Comparison of ENCODE assay signal across 8 cellular contexts in the genomic region with DNA sequence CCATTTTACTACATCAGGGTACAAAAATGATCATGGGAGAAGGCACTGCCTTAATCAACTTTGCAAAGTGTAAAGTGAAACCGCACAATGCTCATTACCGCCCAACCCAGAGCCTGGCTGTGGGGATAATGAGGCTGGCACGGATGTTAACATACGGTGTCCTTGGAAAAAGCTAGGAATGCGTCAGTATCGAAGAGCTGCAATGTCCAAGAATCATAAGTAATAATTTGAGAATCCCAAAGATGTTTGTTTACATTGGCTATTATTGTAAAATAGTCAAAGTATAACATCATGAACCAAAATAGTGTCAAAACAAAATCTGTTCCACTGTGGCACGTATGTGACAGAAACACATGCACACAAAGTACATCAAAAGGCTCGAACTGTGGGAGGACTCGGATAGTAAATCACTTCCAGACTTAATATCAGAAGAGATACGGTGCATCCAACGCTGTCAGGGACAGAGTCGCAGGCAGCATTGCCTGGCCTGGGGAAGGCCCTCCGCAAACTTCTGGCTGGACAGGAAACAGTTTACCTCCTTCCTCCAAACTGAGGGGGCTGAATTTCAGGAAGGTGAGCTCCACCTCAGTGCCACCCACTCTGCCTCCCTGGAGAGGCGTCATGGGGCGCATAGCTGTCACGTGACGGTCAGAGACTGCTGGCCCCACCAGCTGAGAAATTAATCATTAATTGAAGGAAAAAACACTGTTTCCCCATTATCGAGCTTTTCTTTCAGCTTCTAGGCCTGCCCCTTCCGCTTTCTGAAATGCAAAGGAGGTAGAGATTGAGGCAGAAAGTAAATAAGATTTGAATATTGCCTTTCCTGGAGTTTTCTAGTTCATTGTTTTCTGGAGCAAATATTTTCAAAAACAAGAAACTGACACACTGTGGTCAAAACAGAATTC. TPM values are rescaled to one million over a fixed set of nuclear protein-coding genes. Genes with fewer than 3 reads are reported as not detected.
DNase-seq lines count a peak whose midpoint lies in the region; ATAC-seq, FAIRE-seq and TF ChIP-seq lines count a peak whose summit lies in the region.

No MANE protein-coding gene starts in this region.

- TF ChIP-seq CTCF in AG04449 (IDR thresholded peaks at IDR 0.05; ENCODE audit: insufficient read depth, low read length, missing control alignments) (no peak), OCI-LY3 (IDR thresholded peaks at IDR 0.05; ENCODE audit: low read depth, low read length) (no peak), mesothelial cell of epicardium (IDR thresholded peaks at IDR 0.05; ENCODE audit: unreplicated experiment) (no peak)

- FAIRE-seq in H54 (lab: Jason Lieb, UNC) = no peak

- H3K4me2 ChIP-seq in OCI-LY3 (ENCODE audit: low read length) = peak overlapping the region; percentile 96

- CTCF ChIA-PET in AG04449 (lab: Yijun Ruan, JAX) = interaction anchor here (0.7 to 2.2 kb wide), 5 partner anchors 23 to 1477 kb away, joined by 3 to 7 read pairs (median 4); no protein-coding TSS in a partner anchor

- H3K4me1 ChIP-seq in OCI-LY3 (ENCODE audit: low read length) (peaks cover 30% of the 10 kb centered on the region), urinary bladder (ENCODE audit: insufficient read depth) (no peaks in the 10 kb centered on the region)

- H3K9me3 Mint-ChIP-seq in mesothelial cell of epicardium = no peaks in the 10 kb centered on the region

- no peak for ATAC-seq in HG03097 (IDR thresholded peaks at IDR 0.05; ENCODE audit: low FRiP score, unreplicated experiment)

- 18% methylated on average over 19 of the region's 19 CpGs for WGBS in urinary bladder

- TF ChIP-seq POLR2A in H54 (IDR thresholded peaks at IDR 0.05; ENCODE audit: low read depth, low read length) = peak; percentile 37; the same call in 1 of the 2 replicates

- H3K27ac Mint-ChIP-seq in mesothelial cell of epicardium = peak overlapping the region; percentile 100

- no peaks in the 10 kb centered on the region for H3K27me3 Mint-ChIP-seq in mesothelial cell of epicardium (ENCODE audit: low read depth)

- POLR2A ChIA-PET in AG04449 (lab: Yijun Ruan, JAX) = interaction anchor here (0.8 to 4.0 kb wide), 13 partner anchors 10 to 1471 kb away, joined by 3 to 45 read pairs (median 5); no protein-coding TSS in a partner anchor

- H3K4me3 ChIP-seq in AG04449 (ENCODE audit: low read depth, low read length) (peak overlapping the region; percentile 71), OCI-LY3 (ENCODE audit: low read length) (peak overlapping the region; percentile 80), urinary bladder (ENCODE audit: low read depth, low read length) (peak overlapping the region; percentile 61)

- H3K27me3 ChIP-seq in OCI-LY3 (ENCODE audit: low read depth, low read length) = no peaks in the 10 kb centered on the region

- DNase-seq in AG04449 (ENCODE audit: low read depth, low spot score) (no peak), H54 (ENCODE audit: insufficient read length, low spot score) (no peak), dermis blood vessel endothelial cell (peak; percentile 66), mesothelial cell of epicardium (ENCODE audit: low spot score in 2 of 2, unreplicated experiment in 2 of 2) (peak in 1 of 2 experiments; percentile 58), cerebellum (ENCODE audit: low spot score) (no peak)

- H3K36me3 Mint-ChIP-seq in mesothelial cell of epicardium = peaks cover 13% of the 10 kb centered on the region

- H3K36me3 ChIP-seq in OCI-LY3 (replicated peaks; ENCODE audit: low read depth, low read length) (peaks cover 42% of the 10 kb centered on the region), urinary bladder (ENCODE audit: insufficient read depth) (no peaks in the 10 kb centered on the region)

- peaks cover 5% of the 10 kb centered on the region; the same call in 1 of the 2 replicates for H3K9me3 ChIP-seq in OCI-LY3 (ENCODE audit: insufficient read depth, low read length)

- H3K79me2 ChIP-seq in OCI-LY3 (ENCODE audit: low read length) = peaks cover 64% of the 10 kb centered on the region

- peak overlapping the region; percentile 98 for H3K9ac ChIP-seq in OCI-LY3 (ENCODE audit: low read length)

- no peak overlapping the region for H2AFZ ChIP-seq in OCI-LY3 (ENCODE audit: low read depth, low read length)

- peaks cover 43% of the 10 kb centered on the region for H3K4me1 Mint-ChIP-seq in mesothelial cell of epicardium

- H3K4me3 Mint-ChIP-seq in mesothelial cell of epicardium = peak overlapping the region; percentile 78

- H3K27ac ChIP-seq in OCI-LY3 (ENCODE audit: low read length) (peak overlapping the region; percentile 97), urinary bladder (ENCODE audit: low read depth) (peak overlapping the region; percentile 99)

- peaks cover 22% of the 10 kb centered on the region for H4K20me1 ChIP-seq in OCI-LY3 (ENCODE audit: insufficient read depth, low read length)

RNA-seq across cellular contexts. Expression of gene ID2, which starts 1.8 kb away (rescaled TPM):
- total RNA-seq in dermis blood vessel endothelial cell (31.4 and 68.2 TPM in 2 replicates), mesothelial cell of epicardium (231 to 240 TPM (median 239 TPM) in 3 replicates), urinary bladder (238 TPM), cerebellum (371 TPM)
- 191 TPM for polyA plus RNA-seq in urinary bladder
